Comparison of ENCODE assay signal across 8 cellular contexts in genomic region chr2:200963918-200964252, GRCh38. TPM values are rescaled to one million over a fixed set of nuclear protein-coding genes. Genes with fewer than 3 reads are reported as not detected.
A peak's percentile ranks its signal among the peaks of the same experiment; 100 is the strongest.
DNase-seq lines count a peak whose midpoint lies in the region; ATAC-seq and TF ChIP-seq lines count a peak whose summit lies in the region.
"Not testable (repeated sequence)": the region's sequence is repeated elsewhere in the genome, so short reads cannot be mapped to it uniquely, and the experiment has no call there.

No MANE protein-coding gene starts in this region.

- not testable (repeated sequence) for TF ChIP-seq CTCF in A673 (conservative IDR thresholded peaks at IDR 0.05; ENCODE audit: low read depth, low read length); RWPE2 (IDR thresholded peaks at IDR 0.05; ENCODE audit: poor library complexity, severe bottlenecking); esophagus squamous epithelium (IDR thresholded peaks at IDR 0.05); lung (IDR thresholded peaks at IDR 0.05; ENCODE audit: control extremely low read depth, extremely low read depth)

- H3K4me3 ChIP-seq in A673 (ENCODE audit: low read depth, low read length, poor library complexity, severe bottlenecking) (peak overlapping the region; percentile 76), RWPE2 (ENCODE audit: severe bottlenecking) (peak overlapping the region; percentile 70), adipocyte (ENCODE audit: low read length) (peak overlapping the region; percentile 89), esophagus squamous epithelium (peak overlapping the region; percentile 81 to 99 (median 91)), lung (peak overlapping the region; percentile 63), skeletal muscle cell (ENCODE audit: low read depth, low read length) (peak overlapping the region; percentile 91)

- not testable (repeated sequence) for H3K36me3 ChIP-seq in A673 (ENCODE audit: insufficient read depth, low read length, poor library complexity, severe bottlenecking); adipocyte (ENCODE audit: control insufficient read depth, insufficient read depth, low read length, severe bottlenecking); esophagus squamous epithelium; lung (ENCODE audit: control insufficient read depth in 2 of 2, insufficient read depth in 2 of 2, low read length in 2 of 2)
- peaks cover 27% of the 10 kb centered on the region for H3K36me3 ChIP-seq in RWPE2 (ENCODE audit: low read depth)

- CTCF ChIA-PET in A673 (lab: Charles Lee) = not testable (repeated sequence)

- H3K9me3 ChIP-seq in A673 (ENCODE audit: low read depth, low read length, poor library complexity, severe bottlenecking); RWPE2 (ENCODE audit: severe bottlenecking); adipocyte (ENCODE audit: control insufficient read depth, low read length); esophagus squamous epithelium; lung (ENCODE audit: control insufficient read depth in 2 of 2, insufficient read depth in 1 of 2, low read length in 1 of 2): not testable (repeated sequence)

- not testable (repeated sequence) for TF ChIP-seq POLR2A in esophagus squamous epithelium (IDR thresholded peaks at IDR 0.05)

- peak; percentile 7 for ATAC-seq in GM19025 (IDR thresholded peaks at IDR 0.05; ENCODE audit: low read depth, unreplicated experiment)
- ATAC-seq in HG02938 (IDR thresholded peaks at IDR 0.05; ENCODE audit: unreplicated experiment) = peak; percentile 7
- not testable (repeated sequence) for ATAC-seq in RWPE2 (ENCODE audit: low read depth); lung (ENCODE audit: insufficient read depth, low FRiP score)

- not testable (repeated sequence) for DNase-seq in A673 (ENCODE audit: low spot score); RWPE2 (ENCODE audit: low spot score); adipocyte (ENCODE audit: low read depth); esophagus squamous epithelium (lab: John Stamatoyannopoulos, UW); lung (ENCODE audit: low spot score); skeletal muscle cell (ENCODE audit: low read depth)

- intact Hi-C loops in A673 (cut with micrococcal nuclease; ENCODE audit: unreplicated experiment) = loop anchor here (2.0 to 5.0 kb wide), 2 partner anchors 105 to 193 kb away; no protein-coding TSS in a partner anchor
- intact Hi-C loops in esophagus squamous epithelium (cut with DNase I) = not testable (repeated sequence)

- BruUV-seq in A673 (replicated peaks; lab: Mats Ljungman, UMichigan) = not testable (repeated sequence)

- peak overlapping the region; percentile 89 for H3K9ac ChIP-seq in adipocyte (ENCODE audit: low read length)

- 0% methylated on average over 5 to 6 of the region's 21 CpGs for WGBS in esophagus squamous epithelium, 2 donors
- WGBS in lung, 2 donors = 0 to 1% methylated on average over 21 of the region's 21 CpGs

- H3K27ac ChIP-seq in A673 (ENCODE audit: low read depth, low read length, poor library complexity, severe bottlenecking) (peak overlapping the region; percentile 75), RWPE2 (ENCODE audit: poor library complexity, severe bottlenecking) (peak overlapping the region; percentile 64), esophagus squamous epithelium (peak overlapping the region; percentile 90 to 95 (median 92)), lung (ENCODE audit: low read depth in 1 of 2, low read length in 1 of 2) (peak overlapping the region; percentile 69 to 88)

- H3K4me1 ChIP-seq in A673 (ENCODE audit: insufficient read depth, low read length, poor library complexity, severe bottlenecking) (peaks cover 28% of the 10 kb centered on the region), RWPE2 (ENCODE audit: insufficient read depth, poor library complexity, severe bottlenecking) (peaks cover 28% of the 10 kb centered on the region), adipocyte (ENCODE audit: control insufficient read depth, insufficient read depth, low read length) (peaks cover 52% of the 10 kb centered on the region), esophagus squamous epithelium (peaks cover 19 to 73% (median 32%) of the 10 kb centered on the region in 3 donors)
- H3K4me1 ChIP-seq in lung (ENCODE audit: control insufficient read depth in 2 of 2, insufficient read depth in 2 of 2, low read length in 2 of 2) = not testable (repeated sequence)

- POLR2A ChIA-PET in A673 (lab: Charles Lee; ENCODE audit: low non-redundant PET) = interaction anchor here (0.6 kb wide), 1 partner anchor 114 kb away, joined by 4 read pairs; no protein-coding TSS in a partner anchor

- not testable (repeated sequence) for H3K27me3 ChIP-seq in A673 (replicated peaks; ENCODE audit: insufficient read depth, low read depth, low read length, poor library complexity); RWPE2 (ENCODE audit: insufficient read depth, poor library complexity, severe bottlenecking); adipocyte (replicated peaks; ENCODE audit: control insufficient read depth, insufficient read depth, low read length); esophagus squamous epithelium; lung (ENCODE audit: control insufficient read depth, insufficient read depth)

RNA-seq across cellular contexts. Expression of gene ORC2, which starts 0.4 kb away (rescaled TPM):
- 48.6 and 56.0 TPM in 2 replicates for total RNA-seq in A673 (2021)
- total RNA-seq in esophagus squamous epithelium = 10 to 100 TPM in 3 of 4 donors, 1 to 10 TPM in 1; 6.2 to 22.5 (median 12.9) TPM
- 10 to 100 TPM; 21.1 to 34.8 TPM for total RNA-seq in lung
- 10 to 100 TPM in 1 of 2 donors, 1 to 10 TPM in 1; 6.0 to 11.6 TPM for polyA plus RNA-seq in lung
